Comparison of ENCODE assay signal across 15 cellular contexts in genomic region chr2:120878970-120879369, GRCh38.
DNase-seq lines count a peak whose midpoint lies in the region; ATAC-seq and TF ChIP-seq lines count a peak whose summit lies in the region.
"Had no signal": no experiment of that assay in that cellular context is flagged by ENCODE, and none has a peak within 500 bp of the region (broad histone marks: within the 10 kb centered on the region; RNA-seq: fewer than 3 reads in every experiment).

No MANE protein-coding gene starts in this region.

- H3K4me3 ChIP-seq in fibroblast of villous mesenchyme (ENCODE audit: low read depth, low read length): no peak overlapping the region
- H3K4me3 ChIP-seq: upper lobe of left lung had no signal

- peak in 2 of 3 experiments; percentile 70 to 74 for DNase-seq in NCI-H1417 (lab: John Stamatoyannopoulos, UW)
- DNase-seq in NCI-H1417 treated with DMSO at 0.1 percent for 48 hours (lab: John Stamatoyannopoulos, UW): no peak
- DNase-seq in NCI-H510A (lab: John Stamatoyannopoulos, UW): peak; percentile 37
- peak; percentile 51 for DNase-seq in fibroblast of villous mesenchyme (ENCODE audit: low read depth)
- DNase-seq in posterior vena cava (ENCODE audit: low spot score): peak; percentile 80
- DNase-seq in activated naive CD4-positive, alpha-beta T cell treated with Interleukin-2 at 50 U/mL for 16 hours: no peak
- no peak for DNase-seq in NCI-H1694 treated with DMSO at 0.1 percent for 48 hours (lab: John Stamatoyannopoulos, UW)
- DNase-seq: 8988T; activated CD4-positive, alpha-beta T cell treated with anti-CD3 and anti-CD28 coated beads for 4 hours; immature natural killer cell; left ventricle myocardium superior; NCI-H1436 treated with DMSO at 0.1 percent for 48 hours; stimulated activated CD4-positive, alpha-beta T cell treated with anti-CD3 and anti-CD28 coated beads, Interleukin-12 subunit alpha, Interleukin-12 subunit beta, amount 100 ng/mL, for 4 hours; upper lobe of left lung had no signal

- ATAC-seq in HG02840 (IDR thresholded peaks at IDR 0.05; ENCODE audit: low FRiP score, unreplicated experiment): no peak
- ATAC-seq: left ventricle myocardium superior had no signal

- no peak for TF ChIP-seq CTCF in fibroblast of villous mesenchyme (IDR thresholded peaks at IDR 0.05; ENCODE audit: insufficient read depth, low read depth, low read length)

- intact Hi-C loops in posterior vena cava (cut with DNase I): no loop called here

Comparison
In these comparisons a context has a peak if more than half of its experiments do, and no peak if none do; other contexts are left out.
1. DNase-seq: peak in NCI-H1417 (2 of 3), NCI-H510A (single experiment), fibroblast of villous mesenchyme (single experiment) and posterior vena cava (single experiment); none in NCI-H1417 treated with DMSO at 0.1 percent for 48 hours (single experiment), activated naive CD4-positive, alpha-beta T cell treated with Interleukin-2 at 50 U/mL for 16 hours (single experiment) and NCI-H1694 treated with DMSO at 0.1 percent for 48 hours (single experiment).